17 cellular contexts compared by ENCODE assay signal in the genomic region with DNA sequence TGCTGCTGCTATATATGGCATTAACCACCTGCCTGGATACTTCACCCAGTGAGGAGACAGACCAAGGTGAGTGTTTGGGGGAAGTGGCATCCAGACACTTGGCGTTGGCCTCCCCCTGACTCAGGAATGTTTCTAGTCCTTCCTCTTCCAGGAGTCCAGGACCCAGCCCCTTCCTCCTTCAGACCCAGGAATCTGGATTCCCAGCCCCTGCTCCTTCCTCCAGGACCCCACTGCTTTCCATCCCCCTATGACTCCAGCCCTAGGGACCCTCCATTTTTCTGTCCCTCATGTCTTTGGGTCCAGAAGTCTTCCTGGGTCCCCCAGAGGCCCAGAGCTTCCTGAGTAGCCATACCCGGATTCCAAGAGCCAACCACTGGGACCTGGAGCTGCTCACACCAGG. TPM values are rescaled to one million over a fixed set of nuclear protein-coding genes. Genes with fewer than 3 reads are reported as not detected.
DNase-seq lines count a peak whose midpoint lies in the region; ATAC-seq and TF ChIP-seq lines count a peak whose summit lies in the region.
"Had no signal": no experiment of that assay in that cellular context is flagged by ENCODE, and none has a peak within 500 bp of the region (broad histone marks: within the 10 kb centered on the region; RNA-seq: fewer than 3 reads in every experiment).

No MANE protein-coding gene starts in this region.

- POLR2A ChIA-PET in activated naive CD8-positive, alpha-beta T cell treated with anti-CD3 and anti-CD28 coated beads, Interleukin-2, amount 10 ng/mL, durations not matched to agents 7 days and 5 days (lab: Charles Lee) = interaction anchor here (0.9 kb wide), 1 partner anchor 57 kb away, joined by 5 read pairs; a partner anchor contains a TSS

- H4K91ac ChIP-seq in H9 (ENCODE audit: insufficient read length, low read depth, low read length) = no peak overlapping the region

- H3K4me3 Mint-ChIP-seq in activated naive CD8-positive, alpha-beta T cell treated with anti-CD3 and anti-CD28 coated beads, Interleukin-2, amount 10 ng/mL, durations not matched to agents 7 days and 5 days = no peak overlapping the region
- no peak overlapping the region for H3K4me3 Mint-ChIP-seq in activated naive CD8-positive, alpha-beta T cell treated with anti-CD3 and anti-CD28 coated beads, Interleukin-2, amount 50 U/mL, for 24 hours
- H3K4me3 Mint-ChIP-seq in H9 = no peak overlapping the region
- no peak overlapping the region for H3K4me3 Mint-ChIP-seq in dendritic cell treated with granulocyte-macrophage colony-stimulating factor and Interleukin-4, amounts not matched to agents 40 ng/mL and 50 ng/mL, for 4 days
- H3K4me3 Mint-ChIP-seq: B cell; CD4-positive, alpha-beta memory T cell had no signal

- no peak overlapping the region for H2BK12ac ChIP-seq in H9 (ENCODE audit: insufficient read length, low read depth, low read length)

- H3K4me1 Mint-ChIP-seq in activated naive CD8-positive, alpha-beta T cell treated with anti-CD3 and anti-CD28 coated beads, Interleukin-2, amount 10 ng/mL, durations not matched to agents 7 days and 5 days = peaks cover 21% of the 10 kb centered on the region
- peaks cover 22% of the 10 kb centered on the region for H3K4me1 Mint-ChIP-seq in activated naive CD8-positive, alpha-beta T cell treated with anti-CD3 and anti-CD28 coated beads, Interleukin-2, amount 50 U/mL, for 24 hours
- H3K4me1 Mint-ChIP-seq in H9 = peaks cover 19 to 34% of the 10 kb centered on the region in 2 experiments
- H3K4me1 Mint-ChIP-seq in dendritic cell treated with granulocyte-macrophage colony-stimulating factor and Interleukin-4, amounts not matched to agents 40 ng/mL and 50 ng/mL, for 4 days (ENCODE audit: low read depth) = peaks cover 27% of the 10 kb centered on the region

- peaks cover 7% of the 10 kb centered on the region; the same call in 1 of the 2 replicates for H3K79me2 ChIP-seq in H9 (ENCODE audit: insufficient read depth, low read length)

- no peak overlapping the region for H2BK5ac ChIP-seq in H9 (ENCODE audit: insufficient read length, low read length)

- H3K18ac ChIP-seq in H9 (ENCODE audit: insufficient read length, low read depth, low read length) = no peak overlapping the region

- no CpG with 5 or more reads among the region's 2 CpGs for WGBS in H9 (ENCODE audit: extremely low coverage, insufficient read length, low lambda C conversion rate)

- TF ChIP-seq CTCF in H9 (conservative IDR thresholded peaks at IDR 0.05) (no peak), omental fat pad (IDR thresholded peaks at IDR 0.05) (no peak)

- no peaks in the 10 kb centered on the region for H3K9me3 ChIP-seq in H9 (ENCODE audit: control insufficient read depth, low read depth, low read length)

- no peaks in the 10 kb centered on the region for H3K27me3 ChIP-seq in H9 (ENCODE audit: insufficient read depth, low read length)

- peaks cover 10% of the 10 kb centered on the region for H3K23me2 ChIP-seq in H9 (ENCODE audit: insufficient read length, low read depth, low read length, poor library complexity, severe bottlenecking)

- no peak overlapping the region for H3K4me2 ChIP-seq in H9 (ENCODE audit: insufficient read depth, insufficient read length, low read length)

- no peak overlapping the region for H3K9ac ChIP-seq in H9 (ENCODE audit: extremely low read depth, insufficient read length, low read length)

- H3K9me3 Mint-ChIP-seq in activated naive CD8-positive, alpha-beta T cell treated with anti-CD3 and anti-CD28 coated beads, Interleukin-2, amount 10 ng/mL, durations not matched to agents 7 days and 5 days = no peaks in the 10 kb centered on the region
- H3K9me3 Mint-ChIP-seq in activated naive CD8-positive, alpha-beta T cell treated with anti-CD3 and anti-CD28 coated beads, Interleukin-2, amount 50 U/mL, for 24 hours = no peaks in the 10 kb centered on the region
- no peaks in the 10 kb centered on the region; a peak in 1 of 5 replicates for H3K9me3 Mint-ChIP-seq in H9
- H3K9me3 Mint-ChIP-seq in dendritic cell treated with granulocyte-macrophage colony-stimulating factor and Interleukin-4, amounts not matched to agents 40 ng/mL and 50 ng/mL, for 4 days = no peaks in the 10 kb centered on the region
- H3K9me3 Mint-ChIP-seq: CD4-positive, alpha-beta memory T cell had no signal

- DNase-seq in activated naive CD8-positive, alpha-beta T cell treated with anti-CD3 and anti-CD28 coated beads, Interleukin-2, amount 10 ng/mL, durations not matched to agents 7 days and 5 days = no peak
- DNase-seq in activated naive CD8-positive, alpha-beta T cell treated with anti-CD3 and anti-CD28 coated beads, Interleukin-2, amount 50 U/mL, for 24 hours = no peak
- DNase-seq in H9 (no peak), omental fat pad (ENCODE audit: low spot score) (no peak)
- no peak for DNase-seq in stimulated activated naive CD4-positive, alpha-beta T cell (lab: John Stamatoyannopoulos, UW)
- DNase-seq: C1 segment of cervical spinal cord; CD4-positive, alpha-beta memory T cell; DMS153; DMS79 treated with DMSO at 0.1 percent for 48 hours; EL; GOT3; HCEC 1CT; KBM-7 had no signal

- H3K79me1 ChIP-seq in H9 (ENCODE audit: insufficient read depth, low read depth, low read length, poor library complexity, severe bottlenecking) = no peaks in the 10 kb centered on the region

- no peak overlapping the region for H3K56ac ChIP-seq in H9 (ENCODE audit: insufficient read length, low read depth, low read length)

- no peak overlapping the region for H2BK15ac ChIP-seq in H9 (ENCODE audit: low read depth, low read length)

- no peak overlapping the region for H3K27ac ChIP-seq in H9 (ENCODE audit: insufficient read length, low read depth, low read length)
- H3K27ac ChIP-seq: HL-60 had no signal

- peaks cover 2% of the 10 kb centered on the region for H3K27me3 Mint-ChIP-seq in activated naive CD8-positive, alpha-beta T cell treated with anti-CD3 and anti-CD28 coated beads, Interleukin-2, amount 10 ng/mL, durations not matched to agents 7 days and 5 days
- H3K27me3 Mint-ChIP-seq in activated naive CD8-positive, alpha-beta T cell treated with anti-CD3 and anti-CD28 coated beads, Interleukin-2, amount 50 U/mL, for 24 hours = no peaks in the 10 kb centered on the region
- H3K27me3 Mint-ChIP-seq in H9 (ENCODE audit: low read depth) = no peaks in the 10 kb centered on the region
- H3K27me3 Mint-ChIP-seq in dendritic cell treated with granulocyte-macrophage colony-stimulating factor and Interleukin-4, amounts not matched to agents 40 ng/mL and 50 ng/mL, for 4 days = no peaks in the 10 kb centered on the region
- H3K27me3 Mint-ChIP-seq: B cell; CD4-positive, alpha-beta memory T cell had no signal

- ATAC-seq in activated naive CD8-positive, alpha-beta T cell treated with anti-CD3 and anti-CD28 coated beads, Interleukin-2, amount 10 ng/mL, durations not matched to agents 7 days and 5 days (ENCODE audit: low read depth) = no peak
- no peak for ATAC-seq in activated naive CD8-positive, alpha-beta T cell treated with anti-CD3 and anti-CD28 coated beads, Interleukin-2, amount 50 U/mL, for 24 hours
- ATAC-seq in omental fat pad (ENCODE audit: low FRiP score) = no peak

- H3K27ac Mint-ChIP-seq in activated naive CD8-positive, alpha-beta T cell treated with anti-CD3 and anti-CD28 coated beads, Interleukin-2, amount 10 ng/mL, durations not matched to agents 7 days and 5 days = peak overlapping the region; percentile 56
- H3K27ac Mint-ChIP-seq in activated naive CD8-positive, alpha-beta T cell treated with anti-CD3 and anti-CD28 coated beads, Interleukin-2, amount 50 U/mL, for 24 hours = no peak overlapping the region
- H3K27ac Mint-ChIP-seq in H9 = peak overlapping the region in 2 of 3 experiments; percentile 49 to 79; a peak in 1 of 7 replicates
- H3K27ac Mint-ChIP-seq in dendritic cell treated with granulocyte-macrophage colony-stimulating factor and Interleukin-4, amounts not matched to agents 40 ng/mL and 50 ng/mL, for 4 days = peak overlapping the region; percentile 61
- H3K27ac Mint-ChIP-seq: B cell; CD4-positive, alpha-beta memory T cell had no signal

- H4K8ac ChIP-seq in H9 (replicated peaks; ENCODE audit: insufficient read length, low read depth, low read length) = no peak overlapping the region

- no peak overlapping the region for H2AK5ac ChIP-seq in H9 (ENCODE audit: insufficient read length, low read length)

- no peaks in the 10 kb centered on the region for H3K36me3 Mint-ChIP-seq in activated naive CD8-positive, alpha-beta T cell treated with anti-CD3 and anti-CD28 coated beads, Interleukin-2, amount 10 ng/mL, durations not matched to agents 7 days and 5 days
- peaks cover 2% of the 10 kb centered on the region for H3K36me3 Mint-ChIP-seq in activated naive CD8-positive, alpha-beta T cell treated with anti-CD3 and anti-CD28 coated beads, Interleukin-2, amount 50 U/mL, for 24 hours (ENCODE audit: low read depth)
- no peaks in the 10 kb centered on the region for H3K36me3 Mint-ChIP-seq in H9 (ENCODE audit: insufficient read depth in 1 of 3, low read depth in 3 of 3)
- peaks cover 7% of the 10 kb centered on the region for H3K36me3 Mint-ChIP-seq in dendritic cell treated with granulocyte-macrophage colony-stimulating factor and Interleukin-4, amounts not matched to agents 40 ng/mL and 50 ng/mL, for 4 days (ENCODE audit: low read depth)

- H2BK120ac ChIP-seq in H9 (ENCODE audit: low read depth, low read length, poor library complexity, severe bottlenecking) = no peak overlapping the region

- no peak overlapping the region for H3K23ac ChIP-seq in H9 (ENCODE audit: insufficient read length, low read depth, low read length)

- intact Hi-C loops in dendritic cell treated with granulocyte-macrophage colony-stimulating factor and Interleukin-4, amounts not matched to agents 40 ng/mL and 50 ng/mL, for 4 days (cut with micrococcal nuclease) = no loop called here

- H4K20me1 ChIP-seq in H9 (ENCODE audit: control insufficient read depth, insufficient read depth, insufficient read length) = no peaks in the 10 kb centered on the region

- no peak overlapping the region for H2AFZ ChIP-seq in H9 (ENCODE audit: low read length)

- no peaks in the 10 kb centered on the region for H3K4me1 ChIP-seq in H9 (ENCODE audit: insufficient read depth, low read length)

- no peak overlapping the region for H4K5ac ChIP-seq in H9 (ENCODE audit: insufficient read length, low read depth, low read length)

- H3K4ac ChIP-seq in H9 (ENCODE audit: low read depth, low read length) = no peak overlapping the region

- no peak overlapping the region for H2BK20ac ChIP-seq in H9 (ENCODE audit: low read depth, low read length, poor library complexity, severe bottlenecking)

- no peak overlapping the region for H3T11ph ChIP-seq in H9 (ENCODE audit: low read length)

- no peak overlapping the region for H3K14ac ChIP-seq in H9 (ENCODE audit: insufficient read depth, low read length)

RNA-seq across cellular contexts. Expression of a gene that starts 2.1 kb away (rescaled TPM):
- 1 to 10 TPM; 1.5 to 2.3 TPM for total RNA-seq in activated naive CD8-positive, alpha-beta T cell treated with anti-CD3 and anti-CD28 coated beads, Interleukin-2, amount 10 ng/mL, durations not matched to agents 7 days and 5 days
- 3.3 and 3.5 TPM in 2 replicates for total RNA-seq in H9 (2021)
- total RNA-seq in omental fat pad = 1 to 10 TPM in 2 of 4 donors, under 1 TPM in 1, not detected in 1; 0.79 to 5.2 (median 2.3) TPM

RNA-seq across cellular contexts. Expression of a gene that starts 2.9 kb away (rescaled TPM):
- total RNA-seq in activated naive CD8-positive, alpha-beta T cell treated with anti-CD3 and anti-CD28 coated beads, Interleukin-2, amount 10 ng/mL, durations not matched to agents 7 days and 5 days = 100 to 1,000 TPM; 122 to 125 TPM
- 75.1 and 78.4 TPM in 2 replicates for total RNA-seq in H9 (2021)
- total RNA-seq in omental fat pad = 10 to 100 TPM; 36.9 to 70.8 (median 46.4) TPM

RNA-seq across cellular contexts. Expression of a gene that starts 7.7 kb away (rescaled TPM):
- total RNA-seq in activated naive CD8-positive, alpha-beta T cell treated with anti-CD3 and anti-CD28 coated beads, Interleukin-2, amount 10 ng/mL, durations not matched to agents 7 days and 5 days = 10 to 100 TPM; 49.7 TPM
- total RNA-seq in H9 (2021) (64.2 and 65.9 TPM in 2 replicates), omental fat pad (10 to 100 TPM in 1 of 4 donors, 1 to 10 TPM in 3; 3.3 to 11.3 (median 4.1) TPM)

RNA-seq across cellular contexts. Expression of a gene that starts 55.4 kb away (rescaled TPM):
- total RNA-seq in activated naive CD8-positive, alpha-beta T cell treated with anti-CD3 and anti-CD28 coated beads, Interleukin-2, amount 10 ng/mL, durations not matched to agents 7 days and 5 days = 1 to 10 TPM; 1.6 to 2.4 TPM
- total RNA-seq in H9 (2021) (14.5 and 15.0 TPM in 2 replicates), omental fat pad (10 to 100 TPM; 23.7 to 70.1 (median 26.9) TPM)
- total RNA-seq: A172 had no signal

RNA-seq across cellular contexts. Expression of a gene that starts 56.7 kb away (rescaled TPM):
- 10 to 100 TPM; 12.3 to 14.9 TPM for total RNA-seq in activated naive CD8-positive, alpha-beta T cell treated with anti-CD3 and anti-CD28 coated beads, Interleukin-2, amount 10 ng/mL, durations not matched to agents 7 days and 5 days
- total RNA-seq in H9 (2021) (8.3 and 9.9 TPM in 2 replicates), omental fat pad (10 to 100 TPM; 72.2 to 91.0 (median 76.8) TPM)
